In the genomic region with DNA sequence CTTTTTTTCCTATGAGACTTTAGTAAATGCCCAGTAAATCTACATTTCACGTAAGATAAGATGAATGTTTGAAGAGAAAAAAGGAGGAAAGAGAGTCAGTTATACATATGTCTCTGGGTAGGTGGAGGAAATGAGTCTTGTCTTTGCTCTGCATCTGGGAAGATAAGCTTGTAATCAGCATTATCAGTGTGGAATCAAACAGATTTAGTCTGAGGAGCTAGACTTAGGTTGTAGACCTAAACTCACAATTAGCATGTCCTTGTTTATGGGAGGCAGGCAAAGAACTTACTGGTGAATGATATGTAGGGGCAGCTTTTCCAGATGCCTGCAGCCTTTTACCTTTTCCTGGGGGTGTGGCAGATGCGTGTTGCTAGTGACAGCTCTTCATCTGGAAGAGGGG, we compare ENCODE assay signal across 19 cellular contexts.
DNase-seq lines count a peak whose midpoint lies in the region; ATAC-seq and TF ChIP-seq lines count a peak whose summit lies in the region.
"Had no signal": no experiment of that assay in that cellular context is flagged by ENCODE, and none has a peak within 500 bp of the region (broad histone marks: within the 10 kb centered on the region; RNA-seq: fewer than 3 reads in every experiment).

No MANE protein-coding gene starts in this region.

- TF ChIP-seq CTCF in esophagus muscularis mucosa (IDR thresholded peaks at IDR 0.05) (no peak), smooth muscle cell (IDR thresholded peaks at IDR 0.05; ENCODE audit: borderline replicate concordance, insufficient read depth, poor library complexity, severe bottlenecking) (no peak)

- H3K9ac ChIP-seq in smooth muscle cell (ENCODE audit: low read depth), result no peak overlapping the region
- H3K9ac ChIP-seq: BLaER1, GM23248 had no signal

- no peaks in the 10 kb centered on the region for H3K4me1 ChIP-seq in esophagus muscularis mucosa
- no peaks in the 10 kb centered on the region for H3K4me1 ChIP-seq in smooth muscle cell (ENCODE audit: low read depth)
- no peaks in the 10 kb centered on the region for H3K4me1 ChIP-seq in SJCRH30
- H3K4me1 ChIP-seq: BLaER1 had no signal

- no peak overlapping the region for H3K27ac Mint-ChIP-seq in activated CD4-positive, alpha-beta T cell treated with anti-CD3 and anti-CD28 coated beads, Interleukin-2, amount 10 ng/mL, durations not matched to agents 24 days and 14 days
- H3K27ac Mint-ChIP-seq: B cell; CD8-positive, alpha-beta T cell had no signal

- no peaks in the 10 kb centered on the region for H3F3A ChIP-seq in smooth muscle cell (ENCODE audit: low read depth)

- H3K36me3 ChIP-seq in esophagus muscularis mucosa (no peaks in the 10 kb centered on the region), smooth muscle cell (ENCODE audit: low read depth) (no peaks in the 10 kb centered on the region), SJCRH30 (peaks cover 5% of the 10 kb centered on the region)
- H3K36me3 ChIP-seq: BLaER1 had no signal

- H2AFZ ChIP-seq in smooth muscle cell (ENCODE audit: low read depth), result peak overlapping the region; percentile 8
- H2AFZ ChIP-seq: GM23248 had no signal

- H3K4me3 ChIP-seq in esophagus muscularis mucosa, result no peak overlapping the region
- H3K4me3 ChIP-seq in smooth muscle cell, result no peak overlapping the region
- no peak overlapping the region for H3K4me3 ChIP-seq in SJCRH30
- H3K4me3 ChIP-seq: BLaER1, GM12878, GM23248 had no signal

- H3K4me1 Mint-ChIP-seq in activated CD4-positive, alpha-beta T cell treated with anti-CD3 and anti-CD28 coated beads, Interleukin-2, amount 10 ng/mL, durations not matched to agents 24 days and 14 days, result no peaks in the 10 kb centered on the region
- H3K4me1 Mint-ChIP-seq: B cell; CD4-positive, CD25-positive, alpha-beta regulatory T cell had no signal

- intact Hi-C loops in activated CD4-positive, alpha-beta T cell treated with anti-CD3 and anti-CD28 coated beads, Interleukin-2, amount 10 ng/mL, durations not matched to agents 24 days and 14 days (cut with micrococcal nuclease), result no loop called here
- intact Hi-C loops in esophagus muscularis mucosa (cut with DNase I), result no loop called here

- no peak for TF ChIP-seq POLR2A in esophagus muscularis mucosa (IDR thresholded peaks at IDR 0.05; ENCODE audit: low read depth)

- no peak overlapping the region for H3K4me3 Mint-ChIP-seq in activated CD4-positive, alpha-beta T cell treated with anti-CD3 and anti-CD28 coated beads, Interleukin-2, amount 10 ng/mL, durations not matched to agents 24 days and 14 days
- H3K4me3 Mint-ChIP-seq: B cell; CD4-positive, CD25-positive, alpha-beta regulatory T cell; CD8-positive, alpha-beta T cell had no signal

- peaks cover 0 to 3% (median under 1%) of the 10 kb centered on the region in 4 donors for H3K9me3 ChIP-seq in esophagus muscularis mucosa
- no peaks in the 10 kb centered on the region for H3K9me3 ChIP-seq in smooth muscle cell (replicated peaks; ENCODE audit: low read depth)
- no peaks in the 10 kb centered on the region; the same call in 1 of the 2 replicates for H3K9me3 ChIP-seq in SJCRH30 (replicated peaks)

- H3K9me3 Mint-ChIP-seq in activated CD4-positive, alpha-beta T cell treated with anti-CD3 and anti-CD28 coated beads, Interleukin-2, amount 10 ng/mL, durations not matched to agents 24 days and 14 days, result no peaks in the 10 kb centered on the region
- H3K9me3 Mint-ChIP-seq: CD8-positive, alpha-beta T cell had no signal

- WGBS in esophagus muscularis mucosa, result 44% methylated on average over 2 of the region's 2 CpGs
- 35% methylated on average over 2 of the region's 2 CpGs for WGBS in smooth muscle cell (ENCODE audit: low lambda C conversion rate)

- H3K27ac ChIP-seq in esophagus muscularis mucosa (replicated peaks in 1 of 4) (no peak overlapping the region), smooth muscle cell (ENCODE audit: low read depth) (no peak overlapping the region), SJCRH30 (no peak overlapping the region)
- H3K27ac ChIP-seq: 22Rv1, BLaER1, C4-2B, GM23248 had no signal

- no peak for TF ChIP-seq EP300 in esophagus muscularis mucosa (IDR thresholded peaks at IDR 0.05)

- no peaks in the 10 kb centered on the region for H3K79me2 ChIP-seq in smooth muscle cell (ENCODE audit: low read depth)

- no peak overlapping the region for H3K4me2 ChIP-seq in smooth muscle cell
- H3K4me2 ChIP-seq: BLaER1 had no signal

- H3K27me3 ChIP-seq in esophagus muscularis mucosa (peaks cover 0 to 34% (median 0%) of the 10 kb centered on the region in 4 donors), smooth muscle cell (ENCODE audit: low read depth) (no peaks in the 10 kb centered on the region), SJCRH30 (no peaks in the 10 kb centered on the region)
- H3K27me3 ChIP-seq: BLaER1 had no signal

- peak; percentile 24 for DNase-seq in activated CD4-positive, alpha-beta T cell treated with anti-CD3 and anti-CD28 coated beads, Interleukin-2, amount 10 ng/mL, durations not matched to agents 24 days and 14 days
- no peak for DNase-seq in activated CD4-positive, alpha-beta T cell treated with anti-CD3 and anti-CD28 coated beads, Interleukin-2, amount 50 U/mL, for 4 hours
- DNase-seq in esophagus muscularis mucosa (ENCODE audit: extremely low spot score) (peak; percentile 24), smooth muscle cell (lab: John Stamatoyannopoulos, UW; ENCODE audit: unreplicated experiment) (no peak), SJCRH30 (no peak)
- DNase-seq: CD4-positive, CD25-positive, alpha-beta regulatory T cell; CD8-positive, alpha-beta T cell; DMS 273 treated with DMSO at 0.1 percent for 48 hours; DMS79; EL; GDM1; GM23248; HCEC 1CT had no signal

- ATAC-seq in HG02588 (IDR thresholded peaks at IDR 0.05; ENCODE audit: unreplicated experiment), result no peak
- ATAC-seq: CD8-positive, alpha-beta T cell; GM12878 had no signal

- no peaks in the 10 kb centered on the region for H3K36me3 Mint-ChIP-seq in activated CD4-positive, alpha-beta T cell treated with anti-CD3 and anti-CD28 coated beads, Interleukin-2, amount 10 ng/mL, durations not matched to agents 24 days and 14 days (ENCODE audit: low read depth)
- H3K36me3 Mint-ChIP-seq: CD4-positive, CD25-positive, alpha-beta regulatory T cell; CD8-positive, alpha-beta T cell had no signal

- H3K27me3 Mint-ChIP-seq in activated CD4-positive, alpha-beta T cell treated with anti-CD3 and anti-CD28 coated beads, Interleukin-2, amount 10 ng/mL, durations not matched to agents 24 days and 14 days, result peaks cover 3% of the 10 kb centered on the region

- no peaks in the 10 kb centered on the region for H4K20me1 ChIP-seq in smooth muscle cell (ENCODE audit: low read depth)
- H4K20me1 ChIP-seq: BLaER1 had no signal

Comparison
In these comparisons a context has a peak if more than half of its experiments do, and no peak if none do; other contexts are left out.
1. DNase-seq: peak in activated CD4-positive, alpha-beta T cell treated with anti-CD3 and anti-CD28 coated beads, Interleukin-2, amount 10 ng/mL, durations not matched to agents 24 days and 14 days (single experiment) and esophagus muscularis mucosa (single experiment); none in activated CD4-positive, alpha-beta T cell treated with anti-CD3 and anti-CD28 coated beads, Interleukin-2, amount 50 U/mL, for 4 hours (0 of 2), smooth muscle cell (single experiment) and SJCRH30 (0 of 2).